Comparison of ENCODE assay signal across 21 cellular contexts in the genomic region with DNA sequence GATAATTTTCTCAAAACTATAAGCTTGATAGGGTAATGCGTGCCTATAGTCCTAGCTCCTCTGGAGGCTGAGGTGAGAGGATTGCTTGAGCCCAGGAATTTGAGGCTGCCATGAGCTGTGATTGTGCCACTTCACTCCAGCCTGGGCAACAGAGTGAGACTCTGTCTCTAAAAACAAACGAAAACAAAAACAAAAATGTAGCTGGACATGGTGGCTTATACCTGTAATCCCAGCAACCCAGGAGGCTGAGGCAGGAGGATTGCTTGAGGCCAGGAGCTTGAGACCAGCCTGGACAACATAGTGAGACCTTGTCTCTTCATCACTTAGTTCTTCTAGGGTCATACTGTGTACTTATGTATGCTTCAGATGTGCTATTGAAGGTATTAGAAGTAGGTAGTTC. TPM values are rescaled to one million over a fixed set of nuclear protein-coding genes. Genes with fewer than 3 reads are reported as not detected.
"Had no signal": no experiment of that assay in that cellular context is flagged by ENCODE, and none has a peak within 500 bp of the region (broad histone marks: within the 10 kb centered on the region; RNA-seq: fewer than 3 reads in every experiment).

No MANE protein-coding gene starts in this region.

RNA-seq across cellular contexts. Expression of a gene that starts 14.3 kb away (rescaled TPM):
- total RNA-seq: kidney; left colon; left lung; liver; lower lobe of right lung; mammary epithelial cell; mucosa of gallbladder; naive thymus-derived CD8-positive, alpha-beta T cell; occipital lobe; osteocyte; posterior vena cava; psoas muscle; sigmoid colon; spleen; subcutaneous adipose tissue; temporal lobe; transverse colon; ureter; uterus had no signal
- polyA plus RNA-seq: immature natural killer cell; liver; mammary epithelial cell; naive thymus-derived CD8-positive, alpha-beta T cell; sigmoid colon; small intestine; spleen had no signal
